In genomic region chr2:13714466-13714865, GRCh38 we compare ENCODE assay signal across 22 cellular contexts.
"Had no signal": no experiment of that assay in that cellular context is flagged by ENCODE, and none has a peak within 500 bp of the region (broad histone marks: within the 10 kb centered on the region; RNA-seq: fewer than 3 reads in every experiment).

No MANE protein-coding gene starts in this region.

- H3K79me2 ChIP-seq: parathyroid adenoma had no signal

- H3K9me3 ChIP-seq: gastrocnemius medialis, neutrophil, right atrium auricular region, stomach, thyroid gland, vagina had no signal

- ATAC-seq: effector memory CD8-positive, alpha-beta T cell; gastrocnemius medialis; left lobe of liver; mucosa of descending colon; natural killer cell treated with Interleukin-12 subunit alpha and Interleukin-12 subunit beta and Interleukin-15 and Interleukin-18, amount 100 ng/mL, for 72 hours; sciatic nerve; stimulated activated effector memory CD8-positive, alpha-beta T cell treated with anti-CD3 and anti-CD28 coated beads, Interleukin-12 subunit alpha, Interleukin-12 subunit beta, amount 100 ng/mL, for 72 hours had no signal

- H3K4me3 ChIP-seq: gastrocnemius medialis, lung, mucosa of descending colon, right atrium auricular region, stomach, thyroid gland, vagina had no signal

- DNase-seq: cortex of kidney; effector memory CD8-positive, alpha-beta T cell; gastrocnemius medialis; head of caudate nucleus; mesenchymal stem cell; mucosa of descending colon; naive B cell; stimulated activated CD4-positive, alpha-beta T cell treated with anti-CD3 and anti-CD28 coated beads, Interleukin-2, amount 100 ng/mL, for 24 hours; stimulated activated CD4-positive, alpha-beta T cell treated with anti-CD3 and anti-CD28 coated beads, Interleukin-4, amount 100 ng/mL, for 24 hours; stimulated activated naive CD4-positive, alpha-beta T cell treated with Interleukin-2 at 50 U/mL for 16 hours; stomach; thyroid gland; trophoblast cell had no signal

- H3K4me1 ChIP-seq: gastrocnemius medialis, parathyroid adenoma, right atrium auricular region, stomach, thyroid gland, vagina had no signal

- H2AFZ ChIP-seq: parathyroid adenoma had no signal

- H3K27me3 ChIP-seq: gastrocnemius medialis, neutrophil, right atrium auricular region, stomach, thyroid gland, vagina had no signal

- H3K9ac ChIP-seq: parathyroid adenoma had no signal

- H3K27ac ChIP-seq: gastrocnemius medialis, neutrophil, parathyroid adenoma, right atrium auricular region, stomach, thyroid gland, vagina had no signal

- H3K36me3 ChIP-seq: gastrocnemius medialis, neutrophil, right atrium auricular region, stomach, thyroid gland, vagina had no signal
